In the genomic region with DNA sequence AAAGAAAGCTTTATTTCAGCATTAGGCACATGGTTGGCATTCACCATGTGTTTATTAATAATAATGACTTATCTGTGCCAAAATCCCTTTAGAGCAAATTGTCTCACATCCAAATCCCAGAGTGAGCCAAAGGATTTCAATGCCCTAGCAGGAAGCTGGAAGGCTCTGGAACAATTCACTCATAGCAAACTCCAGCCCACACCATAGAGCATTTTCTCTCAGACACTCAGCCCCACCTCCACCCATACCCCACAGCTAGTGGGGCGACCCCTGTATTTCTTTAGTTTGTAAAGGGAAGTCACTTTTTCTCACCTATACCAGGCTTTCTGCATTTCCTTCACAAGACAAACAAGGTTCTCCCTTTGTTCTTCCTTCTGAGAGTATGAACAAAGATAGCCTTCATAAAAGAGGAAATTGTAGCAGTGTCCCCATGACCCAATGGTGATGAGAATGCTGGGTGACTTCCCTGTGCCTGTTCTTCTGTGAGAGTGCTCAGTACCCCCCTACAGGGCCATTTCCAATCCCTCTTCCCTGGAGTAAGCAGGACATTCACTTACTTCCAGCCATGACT, we compare ENCODE assay signal across 11 cellular contexts.
A peak's percentile ranks its signal among the peaks of the same experiment; 100 is the strongest.
DNase-seq lines count a peak whose midpoint lies in the region; ATAC-seq and TF ChIP-seq lines count a peak whose summit lies in the region.
"Had no signal": no experiment of that assay in that cellular context is flagged by ENCODE, and none has a peak within 500 bp of the region (broad histone marks: within the 10 kb centered on the region; RNA-seq: fewer than 3 reads in every experiment).

No MANE protein-coding gene starts in this region.

- CTCF ChIA-PET in AG04450 (lab: Charles Lee): no interaction called here

- no peak overlapping the region for H3K4me3 Mint-ChIP-seq in nephron progenitor cell

- TF ChIP-seq CTCF in AG04450 (IDR thresholded peaks at IDR 0.05; ENCODE audit: low read depth, low read length): no peak
- no peak for TF ChIP-seq CTCF in heart right ventricle (IDR thresholded peaks at IDR 0.05)
- TF ChIP-seq CTCF in nephron progenitor cell (IDR thresholded peaks at IDR 0.05): no peak
- TF ChIP-seq CTCF in ovary (IDR thresholded peaks at IDR 0.05): no peak
- no peak for TF ChIP-seq CTCF in BE2C (IDR thresholded peaks at IDR 0.05; ENCODE audit: low read depth, low read length)

- POLR2A ChIA-PET in AG04450 (lab: Yijun Ruan, JAX): interaction anchor here (1.6 kb wide), 1 partner anchor 24 kb away, joined by 4 read pairs; no protein-coding TSS in a partner anchor

- DNase-seq in AG04450 (ENCODE audit: low read depth, low spot score) (no peak), adipocyte (ENCODE audit: low read depth) (no peak), heart right ventricle (peak in 1 of 2 donors; percentile 29), pons (ENCODE audit: low spot score) (peak; percentile 86), nephron progenitor cell (no peak), ovary (no peak), BE2C (no peak)
- no peak for DNase-seq in activated CD8-positive, alpha-beta memory T cell treated with anti-CD3 and anti-CD28 coated beads, Interleukin-2, amount 50 U/mL, for 48 hours
- DNase-seq: NCI-H1092 had no signal

- no peak for TF ChIP-seq EP300 in ovary (IDR thresholded peaks at IDR 0.05)

- H3K27ac ChIP-seq in AG04450 (ENCODE audit: low read depth, low read length): peak overlapping the region; percentile 0
- H3K27ac ChIP-seq in heart right ventricle: peak overlapping the region in 8 of 10 donors; percentile 14 to 80 (median 58)
- H3K27ac ChIP-seq in ovary: peak overlapping the region in 1 of 2 donors; percentile 19
- H3K27ac ChIP-seq: VCaP had no signal

- H3K27me3 Mint-ChIP-seq in nephron progenitor cell (ENCODE audit: low read depth, poor library complexity): no peaks in the 10 kb centered on the region

- no peaks in the 10 kb centered on the region for H3K36me3 Mint-ChIP-seq in nephron progenitor cell (ENCODE audit: low read depth)

- H3K9me3 Mint-ChIP-seq in nephron progenitor cell: peaks cover 20% of the 10 kb centered on the region

- intact Hi-C loops in heart right ventricle (cut with DNase I) (no loop called here), ovary (cut with DNase I) (no loop called here)

- no peaks in the 10 kb centered on the region for H3K27me3 ChIP-seq in AG04450 (ENCODE audit: control insufficient read depth, insufficient read depth, low read length)
- no peaks in the 10 kb centered on the region for H3K27me3 ChIP-seq in adipocyte (replicated peaks; ENCODE audit: control insufficient read depth, insufficient read depth, low read length)
- H3K27me3 ChIP-seq in heart right ventricle: no peaks in the 10 kb centered on the region
- H3K27me3 ChIP-seq in ovary: no peaks in the 10 kb centered on the region
- H3K27me3 ChIP-seq in BE2C: no peaks in the 10 kb centered on the region
- H3K27me3 ChIP-seq: SJSA1 had no signal

- no peak for TF ChIP-seq POLR2A in ovary (IDR thresholded peaks at IDR 0.05)

- 67 to 79% methylated on average over 1 of the region's 1 CpG for WGBS in heart right ventricle, 2 donors
- 74 to 93% (median 86%) methylated on average over 1 of the region's 1 CpG for WGBS in ovary, 3 donors

- peak in 7 of 8 donors; percentile 49 to 90 (median 81) for ATAC-seq in heart right ventricle

- peaks cover 36% of the 10 kb centered on the region for H3K4me1 Mint-ChIP-seq in nephron progenitor cell

- H3K9ac ChIP-seq in adipocyte (ENCODE audit: low read length): peak overlapping the region; percentile 16

- H3K27ac Mint-ChIP-seq in nephron progenitor cell: no peak overlapping the region

- H3K4me1 ChIP-seq in adipocyte (ENCODE audit: control insufficient read depth, insufficient read depth, low read length) (peaks cover 21% of the 10 kb centered on the region), heart right ventricle (peaks cover 0 to 36% (median 21%) of the 10 kb centered on the region in 9 donors), ovary (ENCODE audit: insufficient read depth) (peaks cover 2% of the 10 kb centered on the region), BE2C (no peaks in the 10 kb centered on the region)

- no peak overlapping the region for H3K4me3 ChIP-seq in AG04450 (ENCODE audit: low read depth, low read length)
- no peak overlapping the region for H3K4me3 ChIP-seq in adipocyte (ENCODE audit: low read length)
- H3K4me3 ChIP-seq in heart right ventricle: no peak overlapping the region
- H3K4me3 ChIP-seq in ovary: no peak overlapping the region
- H3K4me3 ChIP-seq in BE2C (ENCODE audit: low read depth, low read length): no peak overlapping the region
- H3K4me3 ChIP-seq: SJSA1 had no signal

- H3K9me3 ChIP-seq in AG04450 (ENCODE audit: control insufficient read depth, insufficient read depth, low read length) (no peaks in the 10 kb centered on the region), adipocyte (ENCODE audit: control insufficient read depth, low read length) (no peaks in the 10 kb centered on the region), heart right ventricle (peaks cover 0 to 17% (median 0%) of the 10 kb centered on the region in 11 donors), ovary (no peaks in the 10 kb centered on the region), BE2C (no peaks in the 10 kb centered on the region)

- H3K36me3 ChIP-seq in adipocyte (ENCODE audit: control insufficient read depth, insufficient read depth, low read length, severe bottlenecking) (no peaks in the 10 kb centered on the region), heart right ventricle (no peaks in the 10 kb centered on the region), ovary (no peaks in the 10 kb centered on the region), BE2C (no peaks in the 10 kb centered on the region)
- H3K36me3 ChIP-seq: SJSA1 had no signal
